8 cellular contexts compared by ENCODE assay signal in genomic region chr14:90454041-90455000, GRCh38. TPM values are rescaled to one million over a fixed set of nuclear protein-coding genes. Genes with fewer than 3 reads are reported as not detected.
DNase-seq lines count a peak whose midpoint lies in the region; ATAC-seq and TF ChIP-seq lines count a peak whose summit lies in the region.

No MANE protein-coding gene starts in this region.

- H3K27ac ChIP-seq in ectodermal cell (ENCODE audit: insufficient read depth, low read depth, low read length, poor library complexity, severe bottlenecking) (no peak overlapping the region), right lobe of liver (peak overlapping the region; percentile 41 to 67 (median 55)), tibial artery (no peak overlapping the region)

- TF ChIP-seq CTCF in right lobe of liver (IDR thresholded peaks at IDR 0.05) (no peak), tibial artery (IDR thresholded peaks at IDR 0.05) (no peak)

- 34 to 35% methylated on average over 30 of the region's 30 CpGs for WGBS in ectodermal cell, 2 experiments
- WGBS in right lobe of liver (ENCODE audit: insufficient coverage, low coverage, low lambda C conversion rate, missing lambda C conversion rate) = 38% methylated on average over 3 of the region's 30 CpGs

- no peak for TF ChIP-seq POLR2A in right lobe of liver (IDR thresholded peaks at IDR 0.05)

- intact Hi-C loops in right lobe of liver (cut with DNase I) (no loop called here), tibial artery (cut with DNase I; ENCODE audit: low total_unique reads) (no loop called here)

- H3K9me3 ChIP-seq in ectodermal cell (ENCODE audit: control insufficient read depth, low read length) (no peaks in the 10 kb centered on the region), right lobe of liver (no peaks in the 10 kb centered on the region), tibial artery (no peaks in the 10 kb centered on the region)

- H3K36me3 ChIP-seq in ectodermal cell (ENCODE audit: control insufficient read depth, insufficient read depth, low read length) = no peaks in the 10 kb centered on the region
- no peaks in the 10 kb centered on the region for H3K36me3 ChIP-seq in right lobe of liver
- H3K36me3 ChIP-seq in tibial artery = no peaks in the 10 kb centered on the region

- H3K4me1 ChIP-seq in ectodermal cell (ENCODE audit: control insufficient read depth, insufficient read depth, low read length) = peaks cover 15% of the 10 kb centered on the region
- H3K4me1 ChIP-seq in right lobe of liver = no peaks in the 10 kb centered on the region
- H3K4me1 ChIP-seq in tibial artery = peaks cover 0 to 8% (median 6%) of the 10 kb centered on the region in 4 donors

- H3K27me3 ChIP-seq in ectodermal cell (ENCODE audit: control insufficient read depth, insufficient read depth, low read length, poor library complexity, severe bottlenecking) = no peaks in the 10 kb centered on the region
- no peaks in the 10 kb centered on the region for H3K27me3 ChIP-seq in right lobe of liver
- H3K27me3 ChIP-seq in tibial artery = no peaks in the 10 kb centered on the region

- ATAC-seq in right lobe of liver = peak; percentile 72 to 80 (median 76)
- ATAC-seq in HG03432 (IDR thresholded peaks at IDR 0.05; ENCODE audit: unreplicated experiment) = no peak

- DNase-seq in ELR (ENCODE audit: low read depth) = peak; percentile 74
- DNase-seq in NCI-H510A (lab: John Stamatoyannopoulos, UW) = peak; percentile 84
- peak; percentile 68 to 71 (median 70) for DNase-seq in right lobe of liver
- DNase-seq in tibial artery = peak in 1 of 2 donors; percentile 30
- no peak for DNase-seq in central memory CD4-positive, alpha-beta T cell
- no peak for DNase-seq in activated naive CD4-positive, alpha-beta T cell (lab: John Stamatoyannopoulos, UW)

- H3K4me3 ChIP-seq in ectodermal cell (ENCODE audit: insufficient read depth, low read depth, low read length) (peak overlapping the region; percentile 10), right lobe of liver (peak overlapping the region in 1 of 3 donors; percentile 18), tibial artery (peak overlapping the region; percentile 21 to 34)

RNA-seq across cellular contexts. Expression of gene CALM1, which starts 57.5 kb away (rescaled TPM):
- 364 TPM for polyA plus RNA-seq in ectodermal cell (2013, experiment 1 of 4)
- polyA plus RNA-seq in ectodermal cell (2013, experiment 2 of 4) = 332 TPM
- 321 TPM for polyA plus RNA-seq in ectodermal cell (2013, experiment 3 of 4)
- polyA plus RNA-seq in ectodermal cell (2013, experiment 4 of 4) = 331 TPM
- 100 to 1,000 TPM; 143 to 207 (median 161) TPM for total RNA-seq in right lobe of liver

Comparison
In these comparisons a context has a peak if more than half of its experiments do, and no peak if none do; other contexts are left out.
1. DNase-seq: peak in ELR (single experiment), NCI-H510A (single experiment) and right lobe of liver (3 of 3); none in central memory CD4-positive, alpha-beta T cell (single experiment) and activated naive CD4-positive, alpha-beta T cell (0 of 4).
2. H3K27ac ChIP-seq: peak in right lobe of liver (3 of 3); none in ectodermal cell (single experiment) and tibial artery (0 of 2).